In the genomic region with DNA sequence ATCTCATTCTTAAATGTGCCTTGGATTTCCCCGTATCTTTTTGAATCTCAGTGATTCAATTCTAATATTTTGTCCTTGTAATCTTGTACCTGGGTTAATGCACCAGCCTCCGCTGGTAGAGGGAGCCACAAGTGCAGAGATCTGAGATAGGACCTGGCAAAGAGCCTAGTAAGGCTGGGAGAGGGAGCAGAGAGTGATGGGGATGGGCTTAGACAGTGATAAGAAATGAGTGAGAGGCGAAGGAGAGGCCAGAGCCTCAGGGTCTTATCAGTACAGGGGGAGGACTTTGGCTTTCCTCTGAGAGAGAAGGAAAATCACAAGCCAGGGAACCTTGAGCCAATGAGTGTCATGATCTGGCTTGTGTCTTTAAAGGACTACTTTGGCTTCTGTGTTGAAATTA, we compare ENCODE assay signal across 1 cellular context.
TF ChIP-seq lines count a peak whose summit lies in the region.

No MANE protein-coding gene starts in this region.

TF ChIP-seq in GM23338, 12 proteins besides CTCF, POLR2A, EP300 and RAD21 (continued from another document):
- TF ChIP-seq, protein P1, sequence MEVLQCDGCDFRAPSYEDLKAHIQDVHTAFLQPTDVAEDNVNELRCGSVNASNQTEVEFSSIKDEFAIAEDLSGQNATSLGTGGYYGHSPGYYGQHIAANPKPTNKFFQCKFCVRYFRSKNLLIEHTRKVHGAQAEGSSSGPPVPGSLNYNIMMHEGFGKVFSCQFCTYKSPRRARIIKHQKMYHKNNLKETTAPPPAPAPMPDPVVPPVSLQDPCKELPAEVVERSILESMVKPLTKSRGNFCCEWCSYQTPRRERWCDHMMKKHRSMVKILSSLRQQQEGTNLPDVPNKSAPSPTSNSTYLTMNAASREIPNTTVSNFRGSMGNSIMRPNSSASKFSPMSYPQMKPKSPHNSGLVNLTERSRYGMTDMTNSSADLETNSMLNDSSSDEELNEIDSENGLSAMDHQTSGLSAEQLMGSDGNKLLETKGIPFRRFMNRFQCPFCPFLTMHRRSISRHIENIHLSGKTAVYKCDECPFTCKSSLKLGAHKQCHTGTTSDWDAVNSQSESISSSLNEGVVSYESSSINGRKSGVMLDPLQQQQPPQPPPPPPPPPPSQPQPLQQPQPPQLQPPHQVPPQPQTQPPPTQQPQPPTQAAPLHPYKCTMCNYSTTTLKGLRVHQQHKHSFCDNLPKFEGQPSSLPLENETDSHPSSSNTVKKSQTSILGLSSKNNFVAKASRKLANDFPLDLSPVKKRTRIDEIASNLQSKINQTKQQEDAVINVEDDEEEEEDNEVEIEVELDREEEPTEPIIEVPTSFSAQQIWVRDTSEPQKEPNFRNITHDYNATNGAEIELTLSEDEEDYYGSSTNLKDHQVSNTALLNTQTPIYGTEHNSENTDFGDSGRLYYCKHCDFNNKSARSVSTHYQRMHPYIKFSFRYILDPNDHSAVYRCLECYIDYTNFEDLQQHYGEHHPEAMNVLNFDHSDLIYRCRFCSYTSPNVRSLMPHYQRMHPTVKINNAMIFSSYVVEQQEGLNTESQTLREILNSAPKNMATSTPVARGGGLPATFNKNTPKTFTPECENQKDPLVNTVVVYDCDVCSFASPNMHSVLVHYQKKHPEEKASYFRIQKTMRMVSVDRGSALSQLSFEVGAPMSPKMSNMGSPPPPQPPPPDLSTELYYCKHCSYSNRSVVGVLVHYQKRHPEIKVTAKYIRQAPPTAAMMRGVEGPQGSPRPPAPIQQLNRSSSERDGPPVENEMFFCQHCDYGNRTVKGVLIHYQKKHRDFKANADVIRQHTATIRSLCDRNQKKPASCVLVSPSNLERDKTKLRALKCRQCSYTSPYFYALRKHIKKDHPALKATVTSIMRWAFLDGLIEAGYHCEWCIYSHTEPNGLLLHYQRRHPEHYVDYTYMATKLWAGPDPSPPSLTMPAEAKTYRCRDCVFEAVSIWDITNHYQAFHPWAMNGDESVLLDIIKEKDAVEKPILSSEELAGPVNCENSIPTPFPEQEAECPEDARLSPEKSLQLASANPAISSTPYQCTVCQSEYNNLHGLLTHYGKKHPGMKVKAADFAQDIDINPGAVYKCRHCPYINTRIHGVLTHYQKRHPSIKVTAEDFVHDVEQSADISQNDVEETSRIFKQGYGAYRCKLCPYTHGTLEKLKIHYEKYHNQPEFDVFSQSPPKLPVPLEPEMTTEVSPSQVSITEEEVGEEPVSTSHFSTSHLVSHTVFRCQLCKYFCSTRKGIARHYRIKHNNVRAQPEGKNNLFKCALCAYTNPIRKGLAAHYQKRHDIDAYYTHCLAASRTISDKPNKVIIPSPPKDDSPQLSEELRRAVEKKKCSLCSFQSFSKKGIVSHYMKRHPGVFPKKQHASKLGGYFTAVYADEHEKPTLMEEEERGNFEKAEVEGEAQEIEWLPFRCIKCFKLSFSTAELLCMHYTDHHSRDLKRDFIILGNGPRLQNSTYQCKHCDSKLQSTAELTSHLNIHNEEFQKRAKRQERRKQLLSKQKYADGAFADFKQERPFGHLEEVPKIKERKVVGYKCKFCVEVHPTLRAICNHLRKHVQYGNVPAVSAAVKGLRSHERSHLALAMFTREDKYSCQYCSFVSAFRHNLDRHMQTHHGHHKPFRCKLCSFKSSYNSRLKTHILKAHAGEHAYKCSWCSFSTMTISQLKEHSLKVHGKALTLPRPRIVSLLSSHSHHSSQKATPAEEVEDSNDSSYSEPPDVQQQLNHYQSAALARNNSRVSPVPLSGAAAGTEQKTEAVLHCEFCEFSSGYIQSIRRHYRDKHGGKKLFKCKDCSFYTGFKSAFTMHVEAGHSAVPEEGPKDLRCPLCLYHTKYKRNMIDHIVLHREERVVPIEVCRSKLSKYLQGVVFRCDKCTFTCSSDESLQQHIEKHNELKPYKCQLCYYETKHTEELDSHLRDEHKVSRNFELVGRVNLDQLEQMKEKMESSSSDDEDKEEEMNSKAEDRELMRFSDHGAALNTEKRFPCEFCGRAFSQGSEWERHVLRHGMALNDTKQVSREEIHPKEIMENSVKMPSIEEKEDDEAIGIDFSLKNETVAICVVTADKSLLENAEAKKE (CRISPR knock-in tag; IDR thresholded peaks at IDR 0.05) = no peak
